13 cellular contexts compared by ENCODE assay signal in genomic region chr7:77765906-77766800, GRCh38. TPM values are rescaled to one million over a fixed set of nuclear protein-coding genes. Genes with fewer than 3 reads are reported as not detected.
DNase-seq lines count a peak whose midpoint lies in the region; ATAC-seq, FAIRE-seq and TF ChIP-seq lines count a peak whose summit lies in the region.
"Had no signal": no experiment of that assay in that cellular context is flagged by ENCODE, and none has a peak within 500 bp of the region (broad histone marks: within the 10 kb centered on the region; RNA-seq: fewer than 3 reads in every experiment).

No MANE protein-coding gene starts in this region.

- no peak overlapping the region for H3K4me3 ChIP-seq in bronchial epithelial cell (ENCODE audit: low read depth, low read length)
- no peak overlapping the region; a peak in 1 of 6 replicates for H3K4me3 ChIP-seq in HepG2 (replicated peaks in 1 of 3; ENCODE audit: insufficient read depth in 1 of 3, low read depth in 2 of 3, low read length in 3 of 3)
- H3K4me3 ChIP-seq: esophagus squamous epithelium had no signal

- no peaks in the 10 kb centered on the region for H3K27me3 ChIP-seq in bronchial epithelial cell (ENCODE audit: control insufficient read depth, insufficient read depth, low read length)
- no peaks in the 10 kb centered on the region for H3K27me3 ChIP-seq in HepG2 (ENCODE audit: control insufficient read depth in 1 of 2, insufficient read depth in 2 of 2, low read length in 2 of 2)
- H3K27me3 ChIP-seq: esophagus squamous epithelium had no signal

- H3K4me1 Mint-ChIP-seq in natural killer cell: peaks cover 24 to 30% of the 10 kb centered on the region in 2 donors
- peaks cover 15 to 22% of the 10 kb centered on the region in 2 donors for H3K4me1 Mint-ChIP-seq in natural killer cell treated with Interleukin-12 subunit alpha and Interleukin-12 subunit beta and Interleukin-15 and Interleukin-18, amount 100 ng/mL, for 72 hours (ENCODE audit: low read depth in 2 of 2)
- H3K4me1 Mint-ChIP-seq in activated CD8-positive, alpha-beta T cell treated with anti-CD3 and anti-CD28 coated beads, Interleukin-2, amount 10 ng/mL, durations not matched to agents 7 days and 5 days (ENCODE audit: low read depth): no peaks in the 10 kb centered on the region

- intact Hi-C loops in natural killer cell (cut with micrococcal nuclease): no loop called here
- intact Hi-C loops in HepG2 (cut with micrococcal nuclease; ENCODE audit: unreplicated experiment): no loop called here

- BruUV-seq in HepG2 (replicated peaks; lab: Mats Ljungman, UMichigan): no TSS peak

- ATAC-seq in natural killer cell: no peak
- ATAC-seq in natural killer cell treated with Interleukin-12 subunit alpha and Interleukin-12 subunit beta and Interleukin-15 and Interleukin-18, amount 100 ng/mL, for 72 hours: no peak
- ATAC-seq in HepG2: peak; percentile 97
- ATAC-seq in activated CD4-positive, CD25-positive, alpha-beta regulatory T cell treated with anti-CD3 and anti-CD28 coated beads, Interleukin-2, amount 50 U/mL, for 24 hours: no peak
- no peak for ATAC-seq in activated CD8-positive, alpha-beta T cell treated with anti-CD3 and anti-CD28 coated beads, Interleukin-2, amount 10 ng/mL, durations not matched to agents 7 days and 5 days

- H4K20me1 ChIP-seq in HepG2 (ENCODE audit: insufficient read depth, low read length): no peaks in the 10 kb centered on the region

- H3K27me3 Mint-ChIP-seq in natural killer cell (ENCODE audit: low read depth in 2 of 2): no peaks in the 10 kb centered on the region
- no peaks in the 10 kb centered on the region for H3K27me3 Mint-ChIP-seq in natural killer cell treated with Interleukin-12 subunit alpha and Interleukin-12 subunit beta and Interleukin-15 and Interleukin-18, amount 100 ng/mL, for 72 hours
- H3K27me3 Mint-ChIP-seq in activated CD8-positive, alpha-beta T cell treated with anti-CD3 and anti-CD28 coated beads, Interleukin-2, amount 10 ng/mL, durations not matched to agents 7 days and 5 days (ENCODE audit: low read depth): no peaks in the 10 kb centered on the region
- H3K27me3 Mint-ChIP-seq: brain had no signal

- H3K9me3 Mint-ChIP-seq in natural killer cell: no peaks in the 10 kb centered on the region
- H3K9me3 Mint-ChIP-seq in natural killer cell treated with Interleukin-12 subunit alpha and Interleukin-12 subunit beta and Interleukin-15 and Interleukin-18, amount 100 ng/mL, for 72 hours: no peaks in the 10 kb centered on the region
- no peaks in the 10 kb centered on the region for H3K9me3 Mint-ChIP-seq in activated CD8-positive, alpha-beta T cell treated with anti-CD3 and anti-CD28 coated beads, Interleukin-2, amount 10 ng/mL, durations not matched to agents 7 days and 5 days (ENCODE audit: insufficient read depth)
- H3K9me3 Mint-ChIP-seq: brain had no signal

- POLR2A ChIA-PET in HepG2 (lab: Yijun Ruan, JAX): no interaction called here
- POLR2A ChIA-PET in activated CD8-positive, alpha-beta T cell treated with anti-CD3 and anti-CD28 coated beads, Interleukin-2, amount 10 ng/mL, durations not matched to agents 7 days and 5 days (lab: Charles Lee): no interaction called here

- in situ Hi-C loops in HepG2 (cut with HindIII; ENCODE audit: extremely low pct_ligation_motif_present, low pct_unique_long_range_greater_than_20kb): no loop called here

- TF ChIP-seq CTCF in natural killer cell (IDR thresholded peaks at IDR 0.05) (no peak), bronchial epithelial cell (IDR thresholded peaks at IDR 0.05; ENCODE audit: insufficient read depth, low read length, severe bottlenecking) (no peak), HepG2 (CRISPR knock-in tag; IDR thresholded peaks at IDR 0.05) (no peak)

- no peak for DNase-seq in natural killer cell
- no peak for DNase-seq in natural killer cell treated with Interleukin-12 subunit alpha and Interleukin-12 subunit beta and Interleukin-15 and Interleukin-18, amount 100 ng/mL, for 72 hours (ENCODE audit: low spot score)
- peak; percentile 19 for DNase-seq in bronchial epithelial cell (ENCODE audit: low read depth)
- peak; percentile 54 for DNase-seq in HepG2 (ENCODE audit: low spot score)
- DNase-seq in germinal center (ENCODE audit: low spot score): no peak
- no peak for DNase-seq in effector CD8-positive, alpha-beta T cell (lab: John Stamatoyannopoulos, UW)
- DNase-seq in activated CD8-positive, alpha-beta T cell treated with anti-CD3 and anti-CD28 coated beads, Interleukin-2, amount 10 ng/mL, durations not matched to agents 7 days and 5 days: no peak
- DNase-seq: esophagus squamous epithelium, NCI-H2029 treated with DMSO at 0.1 percent for 48 hours, substantia nigra, T-helper 9 cell had no signal

- H3K36me3 Mint-ChIP-seq in natural killer cell: no peaks in the 10 kb centered on the region
- no peaks in the 10 kb centered on the region for H3K36me3 Mint-ChIP-seq in natural killer cell treated with Interleukin-12 subunit alpha and Interleukin-12 subunit beta and Interleukin-15 and Interleukin-18, amount 100 ng/mL, for 72 hours
- H3K36me3 Mint-ChIP-seq in activated CD8-positive, alpha-beta T cell treated with anti-CD3 and anti-CD28 coated beads, Interleukin-2, amount 10 ng/mL, durations not matched to agents 7 days and 5 days (ENCODE audit: low read depth): peaks cover 9% of the 10 kb centered on the region

- peak overlapping the region; percentile 31 for H3K27ac ChIP-seq in HepG2 (ENCODE audit: extremely low read length, insufficient read depth, low read length)
- H3K27ac ChIP-seq: esophagus squamous epithelium had no signal

- TF ChIP-seq POLR2A in HepG2 (IDR thresholded peaks at IDR 0.05; ENCODE audit: insufficient read depth in 1 of 2, low read depth in 2 of 2, low read length in 2 of 2): no peak

- no peak overlapping the region for H3K9ac ChIP-seq in HepG2 (ENCODE audit: insufficient read depth, low read depth, low read length)

- H3K36me3 ChIP-seq in bronchial epithelial cell (ENCODE audit: control insufficient read depth, insufficient read depth, low read length) (no peaks in the 10 kb centered on the region), HepG2 (replicated peaks in 1 of 2; ENCODE audit: control insufficient read depth in 1 of 2, insufficient read depth in 2 of 2, low read length in 2 of 2) (peaks cover 3 to 9% of the 10 kb centered on the region in 2 experiments; a peak in 3 of 5 replicates)

- H3K27ac Mint-ChIP-seq in natural killer cell: peak overlapping the region; percentile 58 to 72
- H3K27ac Mint-ChIP-seq in natural killer cell treated with Interleukin-12 subunit alpha and Interleukin-12 subunit beta and Interleukin-15 and Interleukin-18, amount 100 ng/mL, for 72 hours: peak overlapping the region in 1 of 2 donors; percentile 54
- H3K27ac Mint-ChIP-seq in activated CD8-positive, alpha-beta T cell treated with anti-CD3 and anti-CD28 coated beads, Interleukin-2, amount 10 ng/mL, durations not matched to agents 7 days and 5 days: no peak overlapping the region
- H3K27ac Mint-ChIP-seq: brain had no signal

- FAIRE-seq in bronchial epithelial cell (lab: Jason Lieb, UNC) (no peak), HepG2 (lab: Jason Lieb, UNC) (peak; percentile 4)

- no peak overlapping the region for H3K4me3 Mint-ChIP-seq in natural killer cell
- H3K4me3 Mint-ChIP-seq in natural killer cell treated with Interleukin-12 subunit alpha and Interleukin-12 subunit beta and Interleukin-15 and Interleukin-18, amount 100 ng/mL, for 72 hours: no peak overlapping the region
- no peak overlapping the region for H3K4me3 Mint-ChIP-seq in activated CD8-positive, alpha-beta T cell treated with anti-CD3 and anti-CD28 coated beads, Interleukin-2, amount 10 ng/mL, durations not matched to agents 7 days and 5 days
- H3K4me3 Mint-ChIP-seq: brain had no signal

- peaks cover 25% of the 10 kb centered on the region for H3K4me1 ChIP-seq in HepG2 (ENCODE audit: insufficient read depth, low read length)

- H3K4me2 ChIP-seq in HepG2 (ENCODE audit: low read depth, low read length): peak overlapping the region; percentile 41; the same call in 1 of the 2 replicates

- peaks cover 33% of the 10 kb centered on the region for H3K79me2 ChIP-seq in HepG2 (ENCODE audit: insufficient read depth, low read length)

- no peak overlapping the region for H2AFZ ChIP-seq in HepG2 (ENCODE audit: low read length)

- no peak for TF ChIP-seq RAD21 in HepG2 (CRISPR knock-in tag; IDR thresholded peaks at IDR 0.05)

- CTCF ChIA-PET in HepG2 (lab: Yijun Ruan, JAX; ENCODE audit: low intra/inter-chr PET ratio, low total read pairs): interaction anchor here (0.6 kb wide), 1 partner anchor 118 kb away, joined by 3 read pairs; no protein-coding TSS in a partner anchor
- CTCF ChIA-PET in activated CD8-positive, alpha-beta T cell treated with anti-CD3 and anti-CD28 coated beads, Interleukin-2, amount 10 ng/mL, durations not matched to agents 7 days and 5 days (lab: Charles Lee): interaction anchor here (0.6 to 1.5 kb wide), 3 partner anchors 68 to 109 kb away, joined by 3 to 10 read pairs (median 3); no protein-coding TSS in a partner anchor

- 64% methylated on average over 4 of the region's 4 CpGs for WGBS in HepG2 (ENCODE audit: low lambda C conversion rate)

- no peak for TF ChIP-seq EP300 in HepG2 (IDR thresholded peaks at IDR 0.05; ENCODE audit: low read depth in 2 of 2, low read length in 2 of 2)
- TF ChIP-seq EP300 in HepG2 (CRISPR knock-in tag; IDR thresholded peaks at IDR 0.05; ENCODE audit: borderline replicate concordance): no peak

- no peaks in the 10 kb centered on the region for H3K9me3 ChIP-seq in HepG2 (ENCODE audit: low read length)
- H3K9me3 ChIP-seq: esophagus squamous epithelium had no signal

RNA-seq across cellular contexts. Expression of gene TMEM60, which starts 32.1 kb away (rescaled TPM):
- total RNA-seq in natural killer cell (1 to 10 TPM; 3.4 to 5.2 (median 3.9) TPM), bronchial epithelial cell (7.4 and 12.2 TPM in 2 replicates), HepG2 (2016; rRNA removed; fragmentation: Illumina TruSeq; extraction: Trizol) (25.6 and 26.9 TPM in 2 replicates)
- total RNA-seq in natural killer cell treated with Interleukin-12 subunit alpha and Interleukin-12 subunit beta and Interleukin-15 and Interleukin-18, amount 100 ng/mL, for 72 hours: 1 to 10 TPM; 6.7 to 8.8 TPM
- 17.9 and 19.9 TPM in 2 replicates for total RNA-seq in HepG2 (2016; cell fraction: cytosol; rRNA removed; fragmentation: Illumina TruSeq; extraction: Trizol; ENCODE audit: low read depth)
- 26.6 and 27.6 TPM in 2 replicates for total RNA-seq in HepG2 (2016; cell fraction: insoluble cytoplasmic fraction; rRNA removed; fragmentation: Illumina TruSeq; extraction: Trizol)
- 31.1 and 33.1 TPM in 2 replicates for total RNA-seq in HepG2 (2016; cell fraction: membrane; rRNA removed; fragmentation: Illumina TruSeq; extraction: Trizol)
- total RNA-seq in HepG2 (2016; cell fraction: nucleus; rRNA removed; fragmentation: Illumina TruSeq; extraction: Trizol): 15.4 and 16.4 TPM in 2 replicates
- polyA plus RNA-seq in HepG2 (2011; rRNA removed): 20.8 and 27.7 TPM in 2 replicates
- polyA plus RNA-seq in HepG2 (2011; cell fraction: cytosol; rRNA removed): 12.3 and 20.7 TPM in 2 replicates
- polyA plus RNA-seq in HepG2 (2011; cell fraction: nucleus; rRNA removed): 3.3 and 4.4 TPM in 2 replicates
- 20.8 and 25.5 TPM in 2 replicates for polyA plus RNA-seq in HepG2 (2012)
- polyA plus RNA-seq in HepG2 (2016; cell fraction: cytosol; fragmentation: Illumina TruSeq; extraction: Trizol; ENCODE audit: low read depth): 18.6 and 27.4 TPM in 2 replicates
- polyA plus RNA-seq in HepG2 (2016; cell fraction: insoluble cytoplasmic fraction; fragmentation: Illumina TruSeq; extraction: Trizol; ENCODE audit: low read depth): 32.4 and 33.8 TPM in 2 replicates
- polyA plus RNA-seq in HepG2 (2016; cell fraction: membrane; fragmentation: Illumina TruSeq; extraction: Trizol; ENCODE audit: low read depth): 30.4 and 37.5 TPM in 2 replicates
- 23.7 and 24.2 TPM in 2 replicates for polyA plus RNA-seq in HepG2 (2016; cell fraction: nucleus; fragmentation: Illumina TruSeq; extraction: Trizol; ENCODE audit: insufficient read depth, low read depth)
- polyA minus RNA-seq in HepG2 (2011; rRNA and poly(A)+ RNA removed; ENCODE audit: low replicate concordance): 6.9 and 8.6 TPM in 2 replicates
- 5.4 and 6.6 TPM in 2 replicates for polyA minus RNA-seq in HepG2 (2011; cell fraction: cytosol; rRNA and poly(A)+ RNA removed)
- 3.6 and 5.1 TPM in 2 replicates for polyA minus RNA-seq in HepG2 (2011; cell fraction: nucleus; rRNA and poly(A)+ RNA removed)
- total RNA-seq in activated CD8-positive, alpha-beta T cell treated with anti-CD3 and anti-CD28 coated beads, Interleukin-2, amount 10 ng/mL, durations not matched to agents 7 days and 5 days: 10 to 100 TPM; 14.1 to 14.8 TPM

RNA-seq across cellular contexts. Expression of gene PHTF2, which starts 32.4 kb away (rescaled TPM):
- total RNA-seq in natural killer cell (10 to 100 TPM; 23.1 to 26.9 (median 26.4) TPM), bronchial epithelial cell (4.2 and 5.5 TPM in 2 replicates), HepG2 (2016; rRNA removed; fragmentation: Illumina TruSeq; extraction: Trizol) (9.2 and 10.2 TPM in 2 replicates)
- 10 to 100 TPM; 21.8 to 33.7 TPM for total RNA-seq in natural killer cell treated with Interleukin-12 subunit alpha and Interleukin-12 subunit beta and Interleukin-15 and Interleukin-18, amount 100 ng/mL, for 72 hours
- 1.7 and 2.2 TPM in 2 replicates for total RNA-seq in HepG2 (2016; cell fraction: cytosol; rRNA removed; fragmentation: Illumina TruSeq; extraction: Trizol; ENCODE audit: low read depth)
- 7.8 and 9.8 TPM in 2 replicates for total RNA-seq in HepG2 (2016; cell fraction: insoluble cytoplasmic fraction; rRNA removed; fragmentation: Illumina TruSeq; extraction: Trizol)
- 6.1 and 6.8 TPM in 2 replicates for total RNA-seq in HepG2 (2016; cell fraction: membrane; rRNA removed; fragmentation: Illumina TruSeq; extraction: Trizol)
- total RNA-seq in HepG2 (2016; cell fraction: nucleus; rRNA removed; fragmentation: Illumina TruSeq; extraction: Trizol): 13.9 and 15.6 TPM in 2 replicates
- polyA plus RNA-seq in HepG2 (2011; rRNA removed): 4.3 and 7.4 TPM in 2 replicates
- 2.8 and 3.6 TPM in 2 replicates for polyA plus RNA-seq in HepG2 (2011; cell fraction: cytosol; rRNA removed)
- polyA plus RNA-seq in HepG2 (2011; cell fraction: nucleus; rRNA removed): 2.2 and 3.6 TPM in 2 replicates
- polyA plus RNA-seq in HepG2 (2012): 4.2 and 5.9 TPM in 2 replicates
- polyA plus RNA-seq in HepG2 (2016; cell fraction: cytosol; fragmentation: Illumina TruSeq; extraction: Trizol; ENCODE audit: low read depth): 1.4 and 1.7 TPM in 2 replicates
- polyA plus RNA-seq in HepG2 (2016; cell fraction: insoluble cytoplasmic fraction; fragmentation: Illumina TruSeq; extraction: Trizol; ENCODE audit: low read depth): 4.1 and 4.6 TPM in 2 replicates
- 2.7 TPM in 2 replicates for polyA plus RNA-seq in HepG2 (2016; cell fraction: membrane; fragmentation: Illumina TruSeq; extraction: Trizol; ENCODE audit: low read depth)
- polyA plus RNA-seq in HepG2 (2016; cell fraction: nucleus; fragmentation: Illumina TruSeq; extraction: Trizol; ENCODE audit: insufficient read depth, low read depth): 12.9 and 13.8 TPM in 2 replicates
- polyA minus RNA-seq in HepG2 (2011; rRNA and poly(A)+ RNA removed; ENCODE audit: low replicate concordance): 5.8 and 9.3 TPM in 2 replicates
- polyA minus RNA-seq in HepG2 (2011; cell fraction: cytosol; rRNA and poly(A)+ RNA removed): 6.3 and 7.1 TPM in 2 replicates
- 16.0 and 16.5 TPM in 2 replicates for polyA minus RNA-seq in HepG2 (2011; cell fraction: nucleus; rRNA and poly(A)+ RNA removed)
- 10 to 100 TPM; 34.9 to 39.1 TPM for total RNA-seq in activated CD8-positive, alpha-beta T cell treated with anti-CD3 and anti-CD28 coated beads, Interleukin-2, amount 10 ng/mL, durations not matched to agents 7 days and 5 days

Comparison
In these comparisons a context has a peak if more than half of its experiments do, and no peak if none do; other contexts are left out.
1. DNase-seq: peak in bronchial epithelial cell (single experiment) and HepG2 (single experiment); none in natural killer cell (single experiment), natural killer cell treated with Interleukin-12 subunit alpha and Interleukin-12 subunit beta and Interleukin-15 and Interleukin-18, amount 100 ng/mL, for 72 hours (single experiment), germinal center (single experiment), effector CD8-positive, alpha-beta T cell (single experiment) and activated CD8-positive, alpha-beta T cell treated with anti-CD3 and anti-CD28 coated beads, Interleukin-2, amount 10 ng/mL, durations not matched to agents 7 days and 5 days (single experiment).